Comparison of ENCODE assay signal across 27 cellular contexts in genomic region chr10:4892681-4893080, GRCh38.
"Had no signal": no experiment of that assay in that cellular context is flagged by ENCODE, and none has a peak within 500 bp of the region (broad histone marks: within the 10 kb centered on the region; RNA-seq: fewer than 3 reads in every experiment).

No MANE protein-coding gene starts in this region.

- H2AFZ ChIP-seq: neural progenitor cell, parathyroid adenoma had no signal

- ATAC-seq: naive thymus-derived CD4-positive, alpha-beta T cell; natural killer cell; psoas muscle; right lobe of liver; stimulated activated memory B cell treated with anti-CD40 and anti-IgM and Interleukin-4, amounts not matched to agents 10 μg/mL and 1 μg/mL and 100 μg/mL, for 72 hours; stimulated activated naive CD8-positive, alpha-beta T cell treated with anti-CD3 and anti-CD28 coated beads, Interleukin-15, amount 100 ng/mL, for 72 hours; stimulated activated naive CD8-positive, alpha-beta T cell treated with anti-CD3 and anti-CD28 coated beads, Interleukin-15, Interleukin-2, amounts not matched to agents 100 U/mL and 50 U/mL, for 24 hours; upper lobe of right lung had no signal

- DNase-seq: naive thymus-derived CD4-positive, alpha-beta T cell; natural killer cell; occipital lobe; ovary; posterior cingulate gyrus; psoas muscle; right lobe of liver; sigmoid colon; small intestine; stimulated activated CD4-positive, alpha-beta T cell treated with anti-CD3 and anti-CD28 coated beads, Interleukin-15, amount 100 ng/mL, for 24 hours; stimulated activated CD4-positive, alpha-beta T cell treated with anti-CD3 and anti-CD28 coated beads, Interleukin-2, amount 100 ng/mL, for 24 hours; stimulated activated CD4-positive, alpha-beta T cell treated with anti-CD3 and anti-CD28 coated beads, Interleukin-2, amount 100 ng/mL, for 48 hours; stimulated activated CD4-positive, alpha-beta T cell treated with anti-CD3 and anti-CD28 coated beads, Interleukin-4, amount 100 ng/mL, for 4 hours; stimulated activated CD8-positive, alpha-beta memory T cell treated with anti-CD3 and anti-CD28 coated beads, Interleukin-4, amount 100 ng/mL, for 48 hours; stimulated activated naive CD4-positive, alpha-beta T cell; stimulated activated naive CD8-positive, alpha-beta T cell treated with anti-CD3 and anti-CD28 coated beads, Interleukin-15, amount 100 ng/mL, for 72 hours; stimulated activated naive CD8-positive, alpha-beta T cell treated with anti-CD3 and anti-CD28 coated beads, Interleukin-15, Interleukin-2, amounts not matched to agents 100 U/mL and 50 U/mL, for 24 hours; substantia nigra; testis; tibial artery; transverse colon; upper lobe of right lung; uterus had no signal

- H3K36me3 ChIP-seq: neural progenitor cell, ovary, sigmoid colon, suprapubic skin, tibial artery, transverse colon, upper lobe of right lung, uterus had no signal

- H3K79me2 ChIP-seq: parathyroid adenoma had no signal

- H3K4me3 ChIP-seq: neural progenitor cell, ovary, psoas muscle, right lobe of liver, sigmoid colon, suprapubic skin, testis, tibial artery, transverse colon, upper lobe of right lung, uterus had no signal

- H3K27ac ChIP-seq: neural progenitor cell, ovary, parathyroid adenoma, psoas muscle, right lobe of liver, sigmoid colon, suprapubic skin, tibial artery, transverse colon, upper lobe of right lung, uterus had no signal

- H3K27me3 ChIP-seq: neural progenitor cell, right lobe of liver, sigmoid colon, suprapubic skin, testis, tibial artery, transverse colon, upper lobe of right lung, uterus had no signal

- H3K9ac ChIP-seq: neural progenitor cell, parathyroid adenoma had no signal

- H3K4me1 ChIP-seq: neural progenitor cell, parathyroid adenoma, psoas muscle, sigmoid colon, suprapubic skin, tibial artery, transverse colon, upper lobe of right lung, uterus had no signal

- H3K9me3 ChIP-seq: ovary, psoas muscle, right lobe of liver, sigmoid colon, suprapubic skin, testis, tibial artery, transverse colon, upper lobe of right lung, uterus had no signal

- H3K4me2 ChIP-seq: neural progenitor cell had no signal
